ENCODE assay signal across 2 cellular contexts in genomic region chr10:114349071-114349470, GRCh38. TPM values are rescaled to one million over a fixed set of nuclear protein-coding genes. Genes with fewer than 3 reads are reported as not detected.
"Had no signal": no experiment of that assay in that cellular context is flagged by ENCODE, and none has a peak within 500 bp of the region (broad histone marks: within the 10 kb centered on the region; RNA-seq: fewer than 3 reads in every experiment).

No MANE protein-coding gene starts in this region.

RNA-seq across cellular contexts. Expression of gene AFAP1L2, which starts 55.2 kb away (rescaled TPM):
- total RNA-seq: GM23248, HepG2 had no signal
- polyA plus RNA-seq: GM23248, HepG2 had no signal
